ENCODE assay signal across 7 cellular contexts in the genomic region with DNA sequence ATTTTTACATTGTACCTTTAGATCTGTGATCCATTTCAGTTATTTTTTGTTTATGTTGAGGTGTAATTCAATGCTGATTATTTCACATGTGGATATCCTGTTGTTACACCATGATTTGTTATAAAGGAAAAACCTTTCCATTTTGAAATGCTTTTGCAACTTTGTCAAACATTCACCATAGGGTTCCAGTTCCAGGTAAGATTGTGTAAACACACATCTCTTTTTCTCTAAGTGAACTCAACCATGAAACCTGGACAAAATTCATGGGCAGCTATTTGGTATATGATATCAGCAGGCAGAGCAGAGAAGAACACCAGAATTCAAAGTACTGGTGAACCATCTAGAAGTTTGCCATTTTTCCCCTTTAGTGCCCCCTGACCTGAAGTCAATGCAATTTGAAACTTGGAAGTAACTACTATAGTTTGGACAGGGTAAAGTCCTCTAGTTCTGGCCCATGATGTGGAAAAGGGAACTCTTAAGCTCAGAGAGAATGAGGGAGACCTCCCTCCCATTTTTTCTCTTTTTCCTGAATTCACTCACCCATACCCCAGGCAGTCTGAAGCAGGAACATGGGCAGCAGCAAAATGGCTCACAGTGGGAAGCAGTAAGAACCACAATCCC.
"Had no signal": no experiment of that assay in that cellular context is flagged by ENCODE, and none has a peak within 500 bp of the region (broad histone marks: within the 10 kb centered on the region; RNA-seq: fewer than 3 reads in every experiment).

No MANE protein-coding gene starts in this region.

- FAIRE-seq: H1, H54, HTR-8/SVneo had no signal

- H2AFZ ChIP-seq: GM23338 had no signal

- ATAC-seq: GM23338 had no signal

- DNase-seq: H9, HCEC 1CT, KBM-7 had no signal

- H3K4me2 ChIP-seq: GM23338 had no signal

- H3K4me3 ChIP-seq: GM23338 had no signal
